Comparison of ENCODE assay signal across 8 cellular contexts in genomic region chr13:60448907-60449510, GRCh38. TPM values are rescaled to one million over a fixed set of nuclear protein-coding genes. Genes with fewer than 3 reads are reported as not detected.
A peak's percentile ranks its signal among the peaks of the same experiment; 100 is the strongest.
DNase-seq lines count a peak whose midpoint lies in the region; ATAC-seq and TF ChIP-seq lines count a peak whose summit lies in the region.

No MANE protein-coding gene starts in this region.

- no peak overlapping the region for H3K27ac ChIP-seq in liver (ENCODE audit: low read depth in 1 of 2, low read length in 2 of 2)

- TF ChIP-seq RAD21 in liver (IDR thresholded peaks at IDR 0.05), result peak; percentile 80 to 84

- CTCF ChIA-PET in BJ (lab: Yijun Ruan, JAX), result interaction anchor here (0.6 to 2.9 kb wide), 13 partner anchors 8 to 1098 kb away, joined by 3 to 16 read pairs (median 4); no protein-coding TSS in a partner anchor

- DNase-seq in BJ (ENCODE audit: low read depth) (peak; percentile 11), NCI-H69 (lab: John Stamatoyannopoulos, UW) (peak; percentile 68), cardiac fibroblast (ENCODE audit: low read depth in 2 of 2) (peak; percentile 74 to 78), posterior vena cava (ENCODE audit: low spot score) (no peak)
- DNase-seq in activated T-cell treated with anti-CD3 and anti-CD28 coated beads, Interleukin-2, amount 50 U/mL, for 24 hours, result no peak

- H3K9me3 ChIP-seq in liver (ENCODE audit: control insufficient read depth in 4 of 4, low read length in 3 of 4), result no peaks in the 10 kb centered on the region

- H3K4me3 ChIP-seq in BJ (ENCODE audit: low read depth, low read length), result no peak overlapping the region
- no peak overlapping the region for H3K4me3 ChIP-seq in cardiac fibroblast (replicated peaks in 1 of 2; ENCODE audit: low read depth in 2 of 2, low read length in 2 of 2)
- no peak overlapping the region for H3K4me3 ChIP-seq in liver (ENCODE audit: low read depth in 1 of 3, low read length in 3 of 3)

- H3K27me3 ChIP-seq in BJ (ENCODE audit: control insufficient read depth, insufficient read depth, low read length) (no peaks in the 10 kb centered on the region), liver (ENCODE audit: control insufficient read depth in 4 of 4, insufficient read depth in 4 of 4, low read length in 3 of 4) (no peaks in the 10 kb centered on the region)

- 21% methylated on average over 2 of the region's 2 CpGs for WGBS in liver

- H3K9me3 Mint-ChIP-seq in activated T-cell treated with anti-CD3 and anti-CD28 coated beads, Interleukin-2, amount 50 U/mL, for 24 hours, result no peaks in the 10 kb centered on the region

- TF ChIP-seq CTCF in BJ (IDR thresholded peaks at IDR 0.05; ENCODE audit: insufficient read depth, low read depth, low read length), result peak; percentile 81
- peak; percentile 82 for TF ChIP-seq CTCF in cardiac fibroblast (IDR thresholded peaks at IDR 0.05; ENCODE audit: low read depth, low read length)
- TF ChIP-seq CTCF in liver (IDR thresholded peaks at IDR 0.05; ENCODE audit: low read depth, low read length, missing input control), result peak; percentile 74

- intact Hi-C loops in posterior vena cava (cut with DNase I), result no loop called here

- H3K27me3 Mint-ChIP-seq in activated T-cell treated with anti-CD3 and anti-CD28 coated beads, Interleukin-2, amount 50 U/mL, for 24 hours, result no peaks in the 10 kb centered on the region

- H3K36me3 ChIP-seq in BJ (ENCODE audit: control insufficient read depth, insufficient read depth, low read length) (no peaks in the 10 kb centered on the region), liver (ENCODE audit: control insufficient read depth in 4 of 4, insufficient read depth in 3 of 4, low read depth in 1 of 4, low read length in 3 of 4) (peaks cover 0 to 2% (median 0%) of the 10 kb centered on the region in 4 donors)

- H3K4me3 Mint-ChIP-seq in activated T-cell treated with anti-CD3 and anti-CD28 coated beads, Interleukin-2, amount 50 U/mL, for 24 hours, result no peak overlapping the region

- H3K36me3 Mint-ChIP-seq in activated T-cell treated with anti-CD3 and anti-CD28 coated beads, Interleukin-2, amount 50 U/mL, for 24 hours (ENCODE audit: low read depth), result peaks cover 10% of the 10 kb centered on the region

- POLR2A ChIA-PET in BJ (lab: Charles Lee), result no interaction called here

- no peak overlapping the region for H3K9ac ChIP-seq in liver (ENCODE audit: low read depth in 1 of 2, low read length in 2 of 2)

- H3K4me1 ChIP-seq in liver (ENCODE audit: control insufficient read depth in 4 of 4, insufficient read depth in 4 of 4, low read length in 3 of 4), result no peaks in the 10 kb centered on the region

- H3K27ac Mint-ChIP-seq in activated T-cell treated with anti-CD3 and anti-CD28 coated beads, Interleukin-2, amount 50 U/mL, for 24 hours, result no peak overlapping the region

- ATAC-seq in GM18517 (IDR thresholded peaks at IDR 0.05; ENCODE audit: unreplicated experiment), result peak; percentile 79
- peak; percentile 62 for ATAC-seq in HG03045 (IDR thresholded peaks at IDR 0.05; ENCODE audit: unreplicated experiment)

- H3K4me1 Mint-ChIP-seq in activated T-cell treated with anti-CD3 and anti-CD28 coated beads, Interleukin-2, amount 50 U/mL, for 24 hours (ENCODE audit: low read depth), result no peaks in the 10 kb centered on the region

TF ChIP-seq in liver, 16 proteins besides CTCF, POLR2A, EP300 and RAD21:
- TF ChIP-seq REST (IDR thresholded peaks at IDR 0.05), result no peak
- no peak for TF ChIP-seq YY1 (IDR thresholded peaks at IDR 0.05)
- no peak for TF ChIP-seq HNF4A (conservative IDR thresholded peaks at IDR 0.05)
- TF ChIP-seq EGR1 (IDR thresholded peaks at IDR 0.05; ENCODE audit: low read depth in 2 of 2), result no peak
- TF ChIP-seq ZBTB33 (IDR thresholded peaks at IDR 0.05), result no peak
- TF ChIP-seq MAX (IDR thresholded peaks at IDR 0.05), result no peak
- no peak for TF ChIP-seq ATF3 (IDR thresholded peaks at IDR 0.05)
- TF ChIP-seq FOXA1 (IDR thresholded peaks at IDR 0.05), result no peak
- TF ChIP-seq RXRA (IDR thresholded peaks at IDR 0.05), result no peak
- no peak for TF ChIP-seq HNF4G (IDR thresholded peaks at IDR 0.05)
- no peak for TF ChIP-seq JUND (IDR thresholded peaks at IDR 0.05)
- TF ChIP-seq GABPA (IDR thresholded peaks at IDR 0.05 in 1 of 2, conservative IDR thresholded peaks at IDR 0.05 in 1 of 2), result no peak
- no peak for TF ChIP-seq SP1 (IDR thresholded peaks at IDR 0.05)
- no peak for TF ChIP-seq NR2F2 (IDR thresholded peaks at IDR 0.05)
- no peak for TF ChIP-seq TAF1 (conservative IDR thresholded peaks at IDR 0.05)
- TF ChIP-seq FOXA2 (IDR thresholded peaks at IDR 0.05), result no peak

RNA-seq across cellular contexts. Expression of gene TDRD3, which starts 52.0 kb away (rescaled TPM):
- polyA plus RNA-seq in BJ (2011; rRNA removed) (3.9 and 8.0 TPM in 2 replicates), liver (1 to 10 TPM; 3.6 to 4.8 TPM)
- 10.7 TPM in 2 replicates for polyA minus RNA-seq in BJ (2011; rRNA and poly(A)+ RNA removed)
- total RNA-seq in liver (10 to 100 TPM in 1 of 2 donors, 1 to 10 TPM in 1; 7.6 to 15.8 TPM), posterior vena cava (10 to 100 TPM; 31.9 to 32.3 TPM)

Comparison
In these comparisons a context has a peak if more than half of its experiments do, and no peak if none do; other contexts are left out.
1. DNase-seq: peak in BJ (single experiment), NCI-H69 (single experiment) and cardiac fibroblast (2 of 2); none in activated T-cell treated with anti-CD3 and anti-CD28 coated beads, Interleukin-2, amount 50 U/mL, for 24 hours (single experiment) and posterior vena cava (single experiment).
2. Peak in every context shown above with its lines, with median percentiles within 50 percentile points of each other: CTCF ChIP-seq.